ENCODE assay signal across 18 cellular contexts in genomic region chr13:98983182-98983581, GRCh38. TPM values are rescaled to one million over a fixed set of nuclear protein-coding genes. Genes with fewer than 3 reads are reported as not detected.
DNase-seq lines count a peak whose midpoint lies in the region; ATAC-seq and TF ChIP-seq lines count a peak whose summit lies in the region.
"Had no signal": no experiment of that assay in that cellular context is flagged by ENCODE, and none has a peak within 500 bp of the region (broad histone marks: within the 10 kb centered on the region; RNA-seq: fewer than 3 reads in every experiment).

No MANE protein-coding gene starts in this region.

- H3K4me2 ChIP-seq in DND-41 (ENCODE audit: insufficient read depth, low read length): peak overlapping the region; percentile 18; the same call in 1 of the 2 replicates

- TF ChIP-seq CTCF in DND-41 (IDR thresholded peaks at IDR 0.05; ENCODE audit: borderline replicate concordance, extremely low read depth, low read length, poor library complexity, severe bottlenecking): no peak
- no peak for TF ChIP-seq CTCF in nephron progenitor cell (IDR thresholded peaks at IDR 0.05)
- no peak for TF ChIP-seq CTCF in tibial artery (IDR thresholded peaks at IDR 0.05)
- no peak for TF ChIP-seq CTCF in HFFc6 (IDR thresholded peaks at IDR 0.05)

- peak overlapping the region; percentile 3 for H3K27ac Mint-ChIP-seq in activated CD4-positive, alpha-beta T cell treated with anti-CD3 and anti-CD28 coated beads for 36 hours
- H3K27ac Mint-ChIP-seq in central memory CD8-positive, alpha-beta T cell (ENCODE audit: low read depth): peak overlapping the region; percentile 2
- H3K27ac Mint-ChIP-seq in nephron progenitor cell (peak overlapping the region; percentile 84), HFFc6 (no peak overlapping the region)

- H3K36me3 Mint-ChIP-seq in activated CD4-positive, alpha-beta T cell treated with anti-CD3 and anti-CD28 coated beads for 36 hours (ENCODE audit: low read depth): no peaks in the 10 kb centered on the region
- peaks cover 3% of the 10 kb centered on the region for H3K36me3 Mint-ChIP-seq in central memory CD8-positive, alpha-beta T cell (ENCODE audit: insufficient read depth)
- H3K36me3 Mint-ChIP-seq in nephron progenitor cell (ENCODE audit: low read depth) (no peaks in the 10 kb centered on the region), HFFc6 (ENCODE audit: low read depth) (no peaks in the 10 kb centered on the region)

- CTCF ChIA-PET in activated CD4-positive, alpha-beta T cell treated with anti-CD3 and anti-CD28 coated beads for 36 hours (lab: Charles Lee): interaction anchor here (0.6 to 1.4 kb wide), 3 partner anchors 10 to 109 kb away, joined by 3 read pairs; no protein-coding TSS in a partner anchor

- intact Hi-C loops in activated CD4-positive, alpha-beta T cell treated with anti-CD3 and anti-CD28 coated beads for 36 hours (cut with DNase I, micrococcal nuclease): no loop called here
- intact Hi-C loops in tibial artery (cut with DNase I; ENCODE audit: low total_unique reads): loop anchor here (2.0 kb wide), 1 partner anchor 24 kb away; no protein-coding TSS in a partner anchor

- no peak overlapping the region for H3K4me3 Mint-ChIP-seq in activated CD4-positive, alpha-beta T cell treated with anti-CD3 and anti-CD28 coated beads for 36 hours
- H3K4me3 Mint-ChIP-seq in central memory CD8-positive, alpha-beta T cell: no peak overlapping the region
- H3K4me3 Mint-ChIP-seq in nephron progenitor cell: no peak overlapping the region
- no peak overlapping the region for H3K4me3 Mint-ChIP-seq in HFFc6

- H3K9ac ChIP-seq in DND-41 (ENCODE audit: low read depth, low read length): no peak overlapping the region; the same call in 1 of the 2 replicates

- H3K4me3 ChIP-seq in DND-41 (ENCODE audit: low read depth in 1 of 2, low read length in 2 of 2) (no peak overlapping the region), tibial artery (no peak overlapping the region)
- H3K4me3 ChIP-seq: K562, SJSA1 had no signal

- H3K27ac ChIP-seq in DND-41 (ENCODE audit: low read length) (peak overlapping the region; percentile 59), tibial artery (no peak overlapping the region)
- H3K27ac ChIP-seq: C4-2B, SJSA1 had no signal

- H3K9me3 ChIP-seq in DND-41 (ENCODE audit: insufficient read depth, low read length, severe bottlenecking) (no peaks in the 10 kb centered on the region), tibial artery (no peaks in the 10 kb centered on the region)
- H3K9me3 ChIP-seq: SJSA1 had no signal

- no peak for ATAC-seq in activated CD4-positive, alpha-beta T cell treated with anti-CD3 and anti-CD28 coated beads for 36 hours
- ATAC-seq in DND-41 (ENCODE audit: insufficient read depth, low read depth): peak; percentile 77
- no peak for ATAC-seq in central memory CD8-positive, alpha-beta T cell (replicated peaks; ENCODE audit: extremely low read depth, poor library complexity, severe bottlenecking)
- ATAC-seq: HCT116, K562, Panc1 had no signal

- H3K79me2 ChIP-seq in DND-41 (ENCODE audit: insufficient read depth, low read length): no peaks in the 10 kb centered on the region

- no peaks in the 10 kb centered on the region for H4K20me1 ChIP-seq in DND-41 (ENCODE audit: insufficient read depth, low read length)

- no peak overlapping the region; the same call in 1 of the 2 replicates for H2AFZ ChIP-seq in DND-41 (ENCODE audit: low read depth, low read length)

- peaks cover 58% of the 10 kb centered on the region for H3K4me1 ChIP-seq in DND-41 (ENCODE audit: insufficient read depth, low read length)
- peaks cover 0 to 19% (median 2%) of the 10 kb centered on the region in 4 donors for H3K4me1 ChIP-seq in tibial artery

- POLR2A ChIA-PET in activated CD4-positive, alpha-beta T cell treated with anti-CD3 and anti-CD28 coated beads for 36 hours (lab: Charles Lee): no interaction called here

- peaks cover 64% of the 10 kb centered on the region for H3K4me1 Mint-ChIP-seq in activated CD4-positive, alpha-beta T cell treated with anti-CD3 and anti-CD28 coated beads for 36 hours
- H3K4me1 Mint-ChIP-seq in central memory CD8-positive, alpha-beta T cell: peaks cover 48% of the 10 kb centered on the region
- H3K4me1 Mint-ChIP-seq in nephron progenitor cell (peaks cover 44% of the 10 kb centered on the region), HFFc6 (ENCODE audit: low read depth) (peaks cover 26% of the 10 kb centered on the region)

- H3K9me3 Mint-ChIP-seq in activated CD4-positive, alpha-beta T cell treated with anti-CD3 and anti-CD28 coated beads for 36 hours (ENCODE audit: low read depth): no peaks in the 10 kb centered on the region
- no peaks in the 10 kb centered on the region for H3K9me3 Mint-ChIP-seq in central memory CD8-positive, alpha-beta T cell
- H3K9me3 Mint-ChIP-seq in nephron progenitor cell (no peaks in the 10 kb centered on the region), HFFc6 (no peaks in the 10 kb centered on the region)

- H3K36me3 ChIP-seq in DND-41 (ENCODE audit: insufficient read depth, low read length) (no peaks in the 10 kb centered on the region), tibial artery (no peaks in the 10 kb centered on the region)
- H3K36me3 ChIP-seq: SJSA1 had no signal

- no peaks in the 10 kb centered on the region for H3K27me3 Mint-ChIP-seq in activated CD4-positive, alpha-beta T cell treated with anti-CD3 and anti-CD28 coated beads for 36 hours
- H3K27me3 Mint-ChIP-seq in central memory CD8-positive, alpha-beta T cell: no peaks in the 10 kb centered on the region
- H3K27me3 Mint-ChIP-seq in nephron progenitor cell (ENCODE audit: low read depth, poor library complexity): no peaks in the 10 kb centered on the region
- peaks cover 2% of the 10 kb centered on the region; the same call in 1 of the 2 replicates for H3K27me3 Mint-ChIP-seq in HFFc6 (ENCODE audit: insufficient read depth)

- no peaks in the 10 kb centered on the region for H3K27me3 ChIP-seq in DND-41 (ENCODE audit: insufficient read depth, low read length, poor library complexity)
- H3K27me3 ChIP-seq in tibial artery: no peaks in the 10 kb centered on the region
- H3K27me3 ChIP-seq: SJSA1 had no signal

- DNase-seq in activated CD4-positive, alpha-beta T cell treated with anti-CD3 and anti-CD28 coated beads for 36 hours: no peak
- DNase-seq in activated CD4-positive, alpha-beta T cell treated with anti-CD3 and anti-CD28 coated beads for 48 hours: no peak
- DNase-seq in DND-41 (peak; percentile 71), nephron progenitor cell (no peak), tibial artery (no peak), Kasumi-1 (lab: John Stamatoyannopoulos, UW) (no peak), HFFc6 (no peak)
- no peak for DNase-seq in central memory CD8-positive, alpha-beta T cell (ENCODE audit: low spot score in 2 of 2)
- DNase-seq: AML-193, GOT3, NCI-H1105, NCI-H2081 treated with DMSO at 0.1 percent for 48 hours, NCI-H446 treated with DMSO at 0.1 percent for 48 hours had no signal

RNA-seq across cellular contexts. Expression of gene DOCK9, which starts 5.3 kb away (rescaled TPM):
- total RNA-seq in activated CD4-positive, alpha-beta T cell treated with anti-CD3 and anti-CD28 coated beads for 36 hours: 10 to 100 TPM; 36.0 to 42.6 TPM
- 10 to 100 TPM; 21.8 to 30.5 (median 25.5) TPM for total RNA-seq in HFFc6 (2021; fragmentation: NEBNext Ultra II Directional; extraction: Animal tissue kit (Norgen Biotek cat#: 25700))
